ENCODE assay signal across 9 cellular contexts in genomic region chr14:25150934-25151790, GRCh38.
A peak's percentile ranks its signal among the peaks of the same experiment; 100 is the strongest.
DNase-seq lines count a peak whose midpoint lies in the region; ATAC-seq and TF ChIP-seq lines count a peak whose summit lies in the region.
"Had no signal": no experiment of that assay in that cellular context is flagged by ENCODE, and none has a peak within 500 bp of the region (broad histone marks: within the 10 kb centered on the region; RNA-seq: fewer than 3 reads in every experiment).

No MANE protein-coding gene starts in this region.

- ATAC-seq in natural killer cell = peak in 2 of 3 donors; percentile 65 to 70
- no peak for ATAC-seq in natural killer cell treated with Interleukin-12 subunit alpha and Interleukin-12 subunit beta and Interleukin-15 and Interleukin-18, amount 100 ng/mL, for 72 hours
- ATAC-seq in HG03565 (IDR thresholded peaks at IDR 0.05; ENCODE audit: unreplicated experiment) = no peak
- no peak for ATAC-seq in T-helper 17 cell

- H3K36me3 ChIP-seq in SJCRH30 = no peaks in the 10 kb centered on the region
- no peaks in the 10 kb centered on the region for H3K36me3 ChIP-seq in fibroblast of lung (ENCODE audit: control insufficient read depth, insufficient read depth, low read length)

- no peak overlapping the region for H3K4me3 Mint-ChIP-seq in natural killer cell
- no peak overlapping the region for H3K4me3 Mint-ChIP-seq in natural killer cell treated with Interleukin-12 subunit alpha and Interleukin-12 subunit beta and Interleukin-15 and Interleukin-18, amount 100 ng/mL, for 72 hours
- H3K4me3 Mint-ChIP-seq in progenitor cell of endocrine pancreas (ENCODE audit: low read depth) = no peak overlapping the region
- H3K4me3 Mint-ChIP-seq in T-helper 17 cell = no peak overlapping the region
- H3K4me3 Mint-ChIP-seq: activated naive CD8-positive, alpha-beta T cell had no signal

- DNase-seq in natural killer cell = no peak
- DNase-seq in natural killer cell treated with Interleukin-12 subunit alpha and Interleukin-12 subunit beta and Interleukin-15 and Interleukin-18, amount 100 ng/mL, for 72 hours (ENCODE audit: low spot score) = no peak
- peak; percentile 54 for DNase-seq in NAMALWA (ENCODE audit: low spot score)
- peak; percentile 10 to 58 for DNase-seq in SJCRH30
- DNase-seq in fibroblast of lung (ENCODE audit: low read depth in 2 of 2) = peak; percentile 77 to 79
- no peak for DNase-seq in progenitor cell of endocrine pancreas (ENCODE audit: low spot score, unreplicated experiment)
- no peak for DNase-seq in T-helper 17 cell

- H3K9me3 ChIP-seq in SJCRH30 (replicated peaks) (no peaks in the 10 kb centered on the region), fibroblast of lung (ENCODE audit: control insufficient read depth, insufficient read depth, low read depth, low read length) (no peaks in the 10 kb centered on the region), T-helper 17 cell (ENCODE audit: control insufficient read depth, low read length, poor library complexity, severe bottlenecking) (no peaks in the 10 kb centered on the region)

- H3K27me3 Mint-ChIP-seq in natural killer cell (ENCODE audit: low read depth in 2 of 2) = peaks cover 18 to 39% of the 10 kb centered on the region in 2 donors
- H3K27me3 Mint-ChIP-seq in natural killer cell treated with Interleukin-12 subunit alpha and Interleukin-12 subunit beta and Interleukin-15 and Interleukin-18, amount 100 ng/mL, for 72 hours = peaks cover 15 to 29% of the 10 kb centered on the region in 2 donors
- H3K27me3 Mint-ChIP-seq in progenitor cell of endocrine pancreas = peaks cover 13% of the 10 kb centered on the region
- H3K27me3 Mint-ChIP-seq in T-helper 17 cell = peaks cover 33% of the 10 kb centered on the region
- H3K27me3 Mint-ChIP-seq: activated naive CD8-positive, alpha-beta T cell had no signal

- H3K4me1 Mint-ChIP-seq in natural killer cell (no peaks in the 10 kb centered on the region), progenitor cell of endocrine pancreas (ENCODE audit: low read depth) (no peaks in the 10 kb centered on the region), T-helper 17 cell (peaks cover 2% of the 10 kb centered on the region)
- H3K4me1 Mint-ChIP-seq in natural killer cell treated with Interleukin-12 subunit alpha and Interleukin-12 subunit beta and Interleukin-15 and Interleukin-18, amount 100 ng/mL, for 72 hours (ENCODE audit: low read depth in 2 of 2) = no peaks in the 10 kb centered on the region

- H3K27me3 ChIP-seq in SJCRH30 (no peaks in the 10 kb centered on the region), fibroblast of lung (ENCODE audit: control insufficient read depth, insufficient read depth, low read length) (peaks cover 2% of the 10 kb centered on the region)

- H3K79me2 ChIP-seq in fibroblast of lung (ENCODE audit: control insufficient read depth, insufficient read depth, low read length) = no peaks in the 10 kb centered on the region

- no peak overlapping the region for H3K9ac ChIP-seq in fibroblast of lung (ENCODE audit: insufficient read depth, low read length)

- H3K4me3 ChIP-seq in SJCRH30 = no peak overlapping the region
- no peak overlapping the region for H3K4me3 ChIP-seq in fibroblast of lung (replicated peaks in 1 of 4; ENCODE audit: control extremely low read depth in 1 of 4, insufficient read depth in 1 of 4, low read depth in 3 of 4, low read length in 4 of 4)

- intact Hi-C loops in natural killer cell (cut with micrococcal nuclease) = loop anchor here (1.0 to 10.0 kb wide), 2 partner anchors 670 to 816 kb away; partner anchors contain the start of genes ADCY4 and RIPK3

- H3K4me2 ChIP-seq in fibroblast of lung (ENCODE audit: extremely low read depth, insufficient read depth, low read length) = peak overlapping the region; percentile 25

- H3K4me1 ChIP-seq in SJCRH30 (no peaks in the 10 kb centered on the region), fibroblast of lung (ENCODE audit: control insufficient read depth, extremely low read depth, insufficient read depth, low read length) (no peaks in the 10 kb centered on the region)

- no peaks in the 10 kb centered on the region for H4K20me1 ChIP-seq in fibroblast of lung (ENCODE audit: control insufficient read depth, extremely low read depth, insufficient read depth, low read length)

- H3K36me3 Mint-ChIP-seq in natural killer cell (no peaks in the 10 kb centered on the region), progenitor cell of endocrine pancreas (ENCODE audit: insufficient read depth) (no peaks in the 10 kb centered on the region), T-helper 17 cell (ENCODE audit: low read depth) (no peaks in the 10 kb centered on the region)
- no peaks in the 10 kb centered on the region for H3K36me3 Mint-ChIP-seq in natural killer cell treated with Interleukin-12 subunit alpha and Interleukin-12 subunit beta and Interleukin-15 and Interleukin-18, amount 100 ng/mL, for 72 hours
- H3K36me3 Mint-ChIP-seq: activated naive CD8-positive, alpha-beta T cell had no signal

- no peak overlapping the region for H2AFZ ChIP-seq in fibroblast of lung (ENCODE audit: low read length)

- H3K27ac ChIP-seq in SJCRH30 = no peak overlapping the region
- no peak overlapping the region for H3K27ac ChIP-seq in fibroblast of lung (ENCODE audit: insufficient read depth, low read length)

- H3K27ac Mint-ChIP-seq in natural killer cell (no peak overlapping the region), progenitor cell of endocrine pancreas (no peak overlapping the region), T-helper 17 cell (no peak overlapping the region)
- no peak overlapping the region for H3K27ac Mint-ChIP-seq in natural killer cell treated with Interleukin-12 subunit alpha and Interleukin-12 subunit beta and Interleukin-15 and Interleukin-18, amount 100 ng/mL, for 72 hours
- H3K27ac Mint-ChIP-seq: activated naive CD8-positive, alpha-beta T cell had no signal

- TF ChIP-seq CTCF in natural killer cell (IDR thresholded peaks at IDR 0.05) (peak; percentile 95), fibroblast of lung (conservative IDR thresholded peaks at IDR 0.05 in 1 of 2, IDR thresholded peaks at IDR 0.05 in 1 of 2; ENCODE audit: low read depth in 1 of 2, low read length in 2 of 2) (peak; percentile 63 to 75), progenitor cell of endocrine pancreas (IDR thresholded peaks at IDR 0.05; ENCODE audit: unreplicated experiment) (peak; percentile 86)

- no peaks in the 10 kb centered on the region for H3K9me3 Mint-ChIP-seq in natural killer cell
- H3K9me3 Mint-ChIP-seq in natural killer cell treated with Interleukin-12 subunit alpha and Interleukin-12 subunit beta and Interleukin-15 and Interleukin-18, amount 100 ng/mL, for 72 hours = no peaks in the 10 kb centered on the region
- H3K9me3 Mint-ChIP-seq in progenitor cell of endocrine pancreas (ENCODE audit: low read depth) = no peaks in the 10 kb centered on the region

Comparison
In these comparisons a context has a peak if more than half of its experiments do, and no peak if none do; other contexts are left out.
1. ATAC-seq: peak in natural killer cell (2 of 3); none in natural killer cell treated with Interleukin-12 subunit alpha and Interleukin-12 subunit beta and Interleukin-15 and Interleukin-18, amount 100 ng/mL, for 72 hours (0 of 2), HG03565 (single experiment) and T-helper 17 cell (single experiment).
2. DNase-seq: peak in NAMALWA (single experiment), SJCRH30 (2 of 2) and fibroblast of lung (2 of 2); none in natural killer cell (single experiment), natural killer cell treated with Interleukin-12 subunit alpha and Interleukin-12 subunit beta and Interleukin-15 and Interleukin-18, amount 100 ng/mL, for 72 hours (single experiment), progenitor cell of endocrine pancreas (single experiment) and T-helper 17 cell (0 of 3).
3. Peak in every context shown above with its lines, with median percentiles within 50 percentile points of each other: CTCF ChIP-seq.